11 cellular contexts compared by ENCODE assay signal in genomic region chr15:39403674-39404117, GRCh38.
DNase-seq lines count a peak whose midpoint lies in the region; ATAC-seq lines count a peak whose summit lies in the region.
"Had no signal": no experiment of that assay in that cellular context is flagged by ENCODE, and none has a peak within 500 bp of the region (broad histone marks: within the 10 kb centered on the region; RNA-seq: fewer than 3 reads in every experiment).

No MANE protein-coding gene starts in this region.

- peak; percentile 40 for ATAC-seq in left colon
- ATAC-seq: activated T-helper 17 cell treated with anti-CD3 and anti-CD28 coated beads, Interleukin-2, amount 50 U/mL, for 72 hours had no signal

- H3K4me3 ChIP-seq in adipocyte (ENCODE audit: low read length) = no peak overlapping the region

- intact Hi-C loops in left colon (cut with DNase I, micrococcal nuclease) = no loop called here

- DNase-seq in EL = peak; percentile 88
- DNase-seq in NCI-H1436 (lab: John Stamatoyannopoulos, UW) = peak; percentile 38
- peak; percentile 69 for DNase-seq in adipocyte (ENCODE audit: low read depth)
- no peak for DNase-seq in left colon
- no peak for DNase-seq in stimulated activated CD4-positive, alpha-beta T cell treated with anti-CD3 and anti-CD28 coated beads, Interleukin-1b, Interleukin-23, amount 100 ng/mL, for 48 hours
- DNase-seq in iPS-NIHi11 (ENCODE audit: low spot score) = no peak
- DNase-seq in HuH-7.5 (ENCODE audit: low spot score) = no peak
- DNase-seq in NCI-H82 treated with DMSO at 0.1 percent for 48 hours (lab: John Stamatoyannopoulos, UW; ENCODE audit: unreplicated experiment) = no peak
- DNase-seq: effector CD8-positive, alpha-beta T cell; substantia nigra had no signal

- H3K36me3 ChIP-seq in adipocyte (ENCODE audit: control insufficient read depth, insufficient read depth, low read length, severe bottlenecking) = no peaks in the 10 kb centered on the region

- H3K9ac ChIP-seq in adipocyte (ENCODE audit: low read length) = no peak overlapping the region

- no peaks in the 10 kb centered on the region for H3K9me3 ChIP-seq in adipocyte (ENCODE audit: control insufficient read depth, low read length)

- peaks cover 25% of the 10 kb centered on the region for H3K4me1 ChIP-seq in adipocyte (ENCODE audit: control insufficient read depth, insufficient read depth, low read length)

- no peaks in the 10 kb centered on the region for H3K27me3 ChIP-seq in adipocyte (replicated peaks; ENCODE audit: control insufficient read depth, insufficient read depth, low read length)

Comparison
In these comparisons a context has a peak if more than half of its experiments do, and no peak if none do; other contexts are left out.
1. DNase-seq: peak in EL (single experiment), NCI-H1436 (single experiment) and adipocyte (single experiment); none in left colon (0 of 2), stimulated activated CD4-positive, alpha-beta T cell treated with anti-CD3 and anti-CD28 coated beads, Interleukin-1b, Interleukin-23, amount 100 ng/mL, for 48 hours (single experiment), iPS-NIHi11 (single experiment), HuH-7.5 (single experiment) and NCI-H82 treated with DMSO at 0.1 percent for 48 hours (single experiment).